Comparison of ENCODE assay signal across 10 cellular contexts in the genomic region with DNA sequence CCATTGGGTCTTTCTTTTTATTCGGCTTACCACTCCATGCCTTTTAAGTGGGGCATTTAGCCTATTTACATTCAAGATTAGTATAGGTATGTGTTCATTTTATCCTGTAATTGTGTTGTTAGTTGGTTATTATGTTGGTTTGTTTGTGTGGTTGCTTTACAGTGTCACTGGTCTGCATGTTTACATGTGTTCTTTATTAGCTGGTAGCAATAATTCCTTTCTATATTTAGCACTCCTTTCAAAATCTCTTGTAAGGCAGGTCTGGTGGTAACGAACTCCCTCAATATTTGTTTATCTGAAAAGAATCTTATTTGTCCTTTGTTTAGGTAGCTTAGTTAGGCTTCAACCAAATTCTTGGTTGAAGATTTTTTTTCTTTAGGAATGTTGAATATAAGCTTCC.
"Had no signal": no experiment of that assay in that cellular context is flagged by ENCODE, and none has a peak within 500 bp of the region (broad histone marks: within the 10 kb centered on the region; RNA-seq: fewer than 3 reads in every experiment).

No MANE protein-coding gene starts in this region.

- H2AFZ ChIP-seq: GM23248 had no signal

- H3K9ac ChIP-seq: GM23248 had no signal

- H3K4me3 Mint-ChIP-seq: HFFc6, IgD-negative memory B cell had no signal

- DNase-seq: GM23248, GOT3, H7, HFFc6, KBM-7 had no signal

- H3K36me3 ChIP-seq: HAP-1 had no signal

- H3K9me3 ChIP-seq: HAP-1 had no signal

- H3K9me3 Mint-ChIP-seq: HFFc6 had no signal

- H3K4me1 Mint-ChIP-seq: IgD-negative memory B cell had no signal

- H3K4me3 ChIP-seq: GM23248, HAP-1 had no signal

- H3K27ac Mint-ChIP-seq: HFFc6, IgD-negative memory B cell had no signal

- FAIRE-seq: HepG2 had no signal

- H3K27ac ChIP-seq: GM23248, HL-60 had no signal

- ATAC-seq: HCT116, HepG2 had no signal

- H3K4me1 ChIP-seq: HAP-1 had no signal
